20 cellular contexts compared by ENCODE assay signal in the genomic region with DNA sequence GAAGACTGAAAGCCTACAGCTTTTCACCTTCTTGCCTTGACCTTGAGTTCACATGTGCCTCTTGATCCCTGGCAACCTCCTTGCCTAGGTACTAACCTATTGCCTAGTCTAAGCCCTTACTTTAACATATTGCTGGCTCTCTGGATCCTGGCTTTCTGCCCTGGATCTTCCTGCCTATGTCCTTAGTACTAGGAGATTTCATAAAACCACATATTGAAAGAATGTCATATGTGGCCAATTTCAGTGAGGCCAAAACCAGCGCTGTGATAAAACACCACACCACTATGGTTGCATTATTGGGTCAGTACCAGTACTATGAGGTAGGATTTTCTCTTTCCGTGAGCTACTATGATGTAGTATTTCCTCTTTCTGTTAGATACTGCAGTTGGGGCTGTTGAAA.
"Had no signal": no experiment of that assay in that cellular context is flagged by ENCODE, and none has a peak within 500 bp of the region (broad histone marks: within the 10 kb centered on the region; RNA-seq: fewer than 3 reads in every experiment).

No MANE protein-coding gene starts in this region.

- DNase-seq: activated CD4-positive, alpha-beta memory T cell treated with anti-CD3 and anti-CD28 coated beads for 36 hours; activated CD4-positive, alpha-beta T cell treated with anti-CD3 and anti-CD28 coated beads for 36 hours; activated effector memory CD4-positive, alpha-beta T cell treated with anti-CD3 and anti-CD28 coated beads, Interleukin-2, amount 50 U/mL, for 16 hours; activated T-cell treated with anti-CD3 and anti-CD28 coated beads, Interleukin-2, amount 50 U/mL, for 48 hours; amniotic stem cell; dorsolateral prefrontal cortex; left colon; naive B cell; psoas muscle; spleen; stimulated activated CD4-positive, alpha-beta T cell treated with anti-CD3 and anti-CD28 coated beads, Interleukin-1b, Interleukin-23, amount 100 ng/mL, for 48 hours; T-helper 17 cell; tibial artery; WERI-Rb-1 had no signal

- H3K9ac ChIP-seq: neural progenitor cell had no signal

- H3K4me1 ChIP-seq: neural progenitor cell, spleen had no signal

- H3K27me3 ChIP-seq: spleen, tibial artery, vagina had no signal

- H3K4me3 ChIP-seq: dorsolateral prefrontal cortex, lung, neural progenitor cell, psoas muscle, spleen, tibial artery, vagina had no signal

- H3K36me3 ChIP-seq: neural progenitor cell, spleen, tibial artery, vagina, WERI-Rb-1 had no signal

- H3K9me3 ChIP-seq: psoas muscle, spleen, tibial artery, vagina had no signal

- H2AFZ ChIP-seq: neural progenitor cell had no signal

- H3K27ac ChIP-seq: neural progenitor cell, psoas muscle, spleen, tibial artery, vagina, WERI-Rb-1 had no signal

- H3K4me2 ChIP-seq: neural progenitor cell had no signal

- ATAC-seq: activated CD4-positive, alpha-beta T cell treated with anti-CD3 and anti-CD28 coated beads for 36 hours; esophagus mucosa; left colon; sciatic nerve; stimulated activated effector memory CD8-positive, alpha-beta T cell treated with anti-CD3 and anti-CD28 coated beads, Interleukin-12 subunit alpha, Interleukin-12 subunit beta, amount 100 ng/mL, for 72 hours; T-helper 17 cell had no signal
